Comparison of ENCODE assay signal across 1 cellular context in the genomic region with DNA sequence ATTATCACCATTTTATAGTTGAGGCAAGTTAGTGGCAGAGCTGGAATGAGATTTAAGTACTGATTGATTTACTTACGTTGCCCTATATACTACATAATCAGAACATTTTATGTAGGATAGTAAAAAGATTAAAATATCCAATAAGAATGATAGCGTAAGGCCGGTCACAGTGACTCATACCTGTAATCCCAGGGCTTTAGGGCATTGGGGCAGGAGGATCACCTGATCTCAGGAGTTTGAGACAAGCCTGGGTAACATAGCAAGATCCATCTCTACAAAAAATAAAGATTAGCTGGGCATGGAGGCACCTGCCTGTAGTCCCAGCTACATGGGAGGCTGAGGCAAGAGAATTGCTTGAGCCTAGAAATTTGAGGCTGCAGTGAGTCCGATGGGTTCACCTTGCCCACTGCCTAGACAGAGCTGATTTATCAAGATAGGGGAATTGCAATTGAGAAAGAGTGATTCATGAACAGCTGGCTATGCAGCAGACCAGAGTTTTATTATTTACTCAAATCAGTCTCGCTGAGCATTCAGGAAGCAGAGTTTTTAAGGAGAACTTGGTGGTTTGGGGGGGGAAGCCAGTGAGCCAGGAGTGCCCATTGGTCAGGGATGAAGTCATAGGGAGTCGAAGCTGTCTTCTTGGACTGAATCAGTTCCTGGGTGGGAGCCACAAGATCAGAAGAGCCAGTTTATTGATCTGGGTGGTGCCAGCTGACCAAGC.
TF ChIP-seq lines count a peak whose summit lies in the region.

No MANE protein-coding gene starts in this region.

TF ChIP-seq in A549, 52 proteins besides CTCF, POLR2A, EP300 and RAD21 (continued from another document):
- no peak for TF ChIP-seq MAZ (IDR thresholded peaks at IDR 0.05; ENCODE audit: borderline replicate concordance, low read depth, low read length)
- TF ChIP-seq HOXA7 (CRISPR knock-in tag; IDR thresholded peaks at IDR 0.05): no peak
- no peak for TF ChIP-seq NR3C1 (IDR thresholded peaks at IDR 0.05)
- no peak for TF ChIP-seq ZC3H11A (IDR thresholded peaks at IDR 0.05)
- TF ChIP-seq CEBPB (IDR thresholded peaks at IDR 0.05): 0 out of 4 replicates have a peak, but pooled peaks of 1 of the 2 experiments have one; percentile 2
- TF ChIP-seq BHLHE40 (IDR thresholded peaks at IDR 0.05; ENCODE audit: low read depth, low read length): no peak
- no peak for TF ChIP-seq FOSL2 (IDR thresholded peaks at IDR 0.05)
- peak; percentile 51 for TF ChIP-seq FOSL2 (CRISPR knock-in tag; IDR thresholded peaks at IDR 0.05)
- no peak for TF ChIP-seq RFX5 (IDR thresholded peaks at IDR 0.05)
- TF ChIP-seq SMC3 (IDR thresholded peaks at IDR 0.05): no peak
- TF ChIP-seq, protein P1, sequence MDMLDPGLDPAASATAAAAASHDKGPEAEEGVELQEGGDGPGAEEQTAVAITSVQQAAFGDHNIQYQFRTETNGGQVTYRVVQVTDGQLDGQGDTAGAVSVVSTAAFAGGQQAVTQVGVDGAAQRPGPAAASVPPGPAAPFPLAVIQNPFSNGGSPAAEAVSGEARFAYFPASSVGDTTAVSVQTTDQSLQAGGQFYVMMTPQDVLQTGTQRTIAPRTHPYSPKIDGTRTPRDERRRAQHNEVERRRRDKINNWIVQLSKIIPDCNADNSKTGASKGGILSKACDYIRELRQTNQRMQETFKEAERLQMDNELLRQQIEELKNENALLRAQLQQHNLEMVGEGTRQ (IDR thresholded peaks at IDR 0.05): peak; percentile 23; the same call in 1 of the 2 replicates
- TF ChIP-seq HEYL (CRISPR knock-in tag; IDR thresholded peaks at IDR 0.05): no peak
- TF ChIP-seq, protein P2, sequence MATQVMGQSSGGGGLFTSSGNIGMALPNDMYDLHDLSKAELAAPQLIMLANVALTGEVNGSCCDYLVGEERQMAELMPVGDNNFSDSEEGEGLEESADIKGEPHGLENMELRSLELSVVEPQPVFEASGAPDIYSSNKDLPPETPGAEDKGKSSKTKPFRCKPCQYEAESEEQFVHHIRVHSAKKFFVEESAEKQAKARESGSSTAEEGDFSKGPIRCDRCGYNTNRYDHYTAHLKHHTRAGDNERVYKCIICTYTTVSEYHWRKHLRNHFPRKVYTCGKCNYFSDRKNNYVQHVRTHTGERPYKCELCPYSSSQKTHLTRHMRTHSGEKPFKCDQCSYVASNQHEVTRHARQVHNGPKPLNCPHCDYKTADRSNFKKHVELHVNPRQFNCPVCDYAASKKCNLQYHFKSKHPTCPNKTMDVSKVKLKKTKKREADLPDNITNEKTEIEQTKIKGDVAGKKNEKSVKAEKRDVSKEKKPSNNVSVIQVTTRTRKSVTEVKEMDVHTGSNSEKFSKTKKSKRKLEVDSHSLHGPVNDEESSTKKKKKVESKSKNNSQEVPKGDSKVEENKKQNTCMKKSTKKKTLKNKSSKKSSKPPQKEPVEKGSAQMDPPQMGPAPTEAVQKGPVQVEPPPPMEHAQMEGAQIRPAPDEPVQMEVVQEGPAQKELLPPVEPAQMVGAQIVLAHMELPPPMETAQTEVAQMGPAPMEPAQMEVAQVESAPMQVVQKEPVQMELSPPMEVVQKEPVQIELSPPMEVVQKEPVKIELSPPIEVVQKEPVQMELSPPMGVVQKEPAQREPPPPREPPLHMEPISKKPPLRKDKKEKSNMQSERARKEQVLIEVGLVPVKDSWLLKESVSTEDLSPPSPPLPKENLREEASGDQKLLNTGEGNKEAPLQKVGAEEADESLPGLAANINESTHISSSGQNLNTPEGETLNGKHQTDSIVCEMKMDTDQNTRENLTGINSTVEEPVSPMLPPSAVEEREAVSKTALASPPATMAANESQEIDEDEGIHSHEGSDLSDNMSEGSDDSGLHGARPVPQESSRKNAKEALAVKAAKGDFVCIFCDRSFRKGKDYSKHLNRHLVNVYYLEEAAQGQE (IDR thresholded peaks at IDR 0.05): no peak
- no peak for TF ChIP-seq ZNF302 (CRISPR knock-in tag; IDR thresholded peaks at IDR 0.05)
- no peak for TF ChIP-seq PHF8 (IDR thresholded peaks at IDR 0.05; ENCODE audit: borderline replicate concordance, low read depth)
- no peak for TF ChIP-seq HDAC2 (IDR thresholded peaks at IDR 0.05)
- TF ChIP-seq, protein P3, sequence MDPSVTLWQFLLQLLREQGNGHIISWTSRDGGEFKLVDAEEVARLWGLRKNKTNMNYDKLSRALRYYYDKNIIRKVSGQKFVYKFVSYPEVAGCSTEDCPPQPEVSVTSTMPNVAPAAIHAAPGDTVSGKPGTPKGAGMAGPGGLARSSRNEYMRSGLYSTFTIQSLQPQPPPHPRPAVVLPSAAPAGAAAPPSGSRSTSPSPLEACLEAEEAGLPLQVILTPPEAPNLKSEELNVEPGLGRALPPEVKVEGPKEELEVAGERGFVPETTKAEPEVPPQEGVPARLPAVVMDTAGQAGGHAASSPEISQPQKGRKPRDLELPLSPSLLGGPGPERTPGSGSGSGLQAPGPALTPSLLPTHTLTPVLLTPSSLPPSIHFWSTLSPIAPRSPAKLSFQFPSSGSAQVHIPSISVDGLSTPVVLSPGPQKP (IDR thresholded peaks at IDR 0.05; ENCODE audit: low read depth, low read length): no peak
- TF ChIP-seq, protein P4, sequence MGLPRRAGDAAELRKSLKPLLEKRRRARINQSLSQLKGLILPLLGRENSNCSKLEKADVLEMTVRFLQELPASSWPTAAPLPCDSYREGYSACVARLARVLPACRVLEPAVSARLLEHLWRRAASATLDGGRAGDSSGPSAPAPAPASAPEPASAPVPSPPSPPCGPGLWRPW (IDR thresholded peaks at IDR 0.05): no peak
- no peak for TF ChIP-seq SREBF2 (IDR thresholded peaks at IDR 0.05)
